8 cellular contexts compared by ENCODE assay signal in the genomic region with DNA sequence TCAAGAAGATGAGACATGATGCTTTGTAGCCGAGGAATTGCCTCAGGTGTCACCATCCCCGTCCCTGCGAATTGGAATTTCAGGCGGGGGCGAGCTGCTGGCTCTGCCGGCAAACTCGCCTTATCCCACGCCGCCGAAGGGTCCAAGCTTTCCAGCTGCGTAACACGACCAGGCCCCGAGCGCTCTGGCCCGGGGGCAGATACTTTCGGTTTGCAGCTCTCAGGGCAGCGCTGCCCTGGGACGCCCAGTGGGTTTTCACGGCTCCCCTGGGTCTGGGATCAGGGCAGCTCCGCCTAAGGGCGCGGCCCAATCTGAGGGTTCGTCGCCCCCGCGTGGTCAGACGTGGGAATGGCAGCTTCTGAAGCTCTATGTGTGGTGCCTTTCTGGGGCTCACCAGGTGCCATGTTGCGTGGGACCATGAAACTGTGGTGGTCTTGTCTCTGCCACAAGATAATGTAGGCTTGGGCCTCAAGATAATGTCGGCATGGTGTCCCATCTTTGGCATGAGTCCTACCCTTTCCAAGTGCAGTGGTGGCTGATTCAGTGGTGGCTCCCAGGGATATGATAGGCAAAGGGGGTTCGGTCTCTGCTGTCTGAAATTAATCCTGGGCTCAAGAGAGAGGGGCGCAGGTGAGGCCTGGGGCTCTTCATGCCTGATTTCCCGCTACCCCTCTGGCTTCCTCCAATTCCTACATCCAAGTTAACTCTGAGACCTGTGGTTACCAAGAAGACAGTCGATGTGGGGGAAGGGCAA.
DNase-seq lines count a peak whose midpoint lies in the region; ATAC-seq and TF ChIP-seq lines count a peak whose summit lies in the region.

No MANE protein-coding gene starts in this region.

- peak; percentile 77 for DNase-seq in GDM1 (lab: John Stamatoyannopoulos, UW)
- peak; percentile 14 for DNase-seq in NCI-H1417 treated with DMSO at 0.1 percent for 48 hours (lab: John Stamatoyannopoulos, UW)
- DNase-seq in T1000 (lab: John Stamatoyannopoulos, UW) = peak; percentile 95
- peak; percentile 93 for DNase-seq in astrocyte of the hippocampus (ENCODE audit: low read depth, low spot score)
- peak; percentile 48 to 93 (median 80) for DNase-seq in hypothalamus (lab: John Stamatoyannopoulos, UW)
- no peak for DNase-seq in retinal pigment epithelial cell (ENCODE audit: low read depth)

- ATAC-seq in HG02571 (IDR thresholded peaks at IDR 0.05; ENCODE audit: unreplicated experiment) = peak; percentile 56
- ATAC-seq in HG03457 (IDR thresholded peaks at IDR 0.05; ENCODE audit: unreplicated experiment) = no peak

- peak; percentile 93 for TF ChIP-seq CTCF in retinal pigment epithelial cell (conservative IDR thresholded peaks at IDR 0.05; ENCODE audit: low read depth, low read length)

- peak overlapping the region; percentile 62 for H3K4me3 ChIP-seq in retinal pigment epithelial cell (ENCODE audit: low read length)
